Comparison of ENCODE assay signal across 8 cellular contexts in genomic region chr7:30062587-30062986, GRCh38. TPM values are rescaled to one million over a fixed set of nuclear protein-coding genes. Genes with fewer than 3 reads are reported as not detected.
A peak's percentile ranks its signal among the peaks of the same experiment; 100 is the strongest.
DNase-seq lines count a peak whose midpoint lies in the region; ATAC-seq, FAIRE-seq and TF ChIP-seq lines count a peak whose summit lies in the region.

No MANE protein-coding gene starts in this region.

- H3K4me3 ChIP-seq in retinal pigment epithelial cell (ENCODE audit: low read length): no peak overlapping the region

- FAIRE-seq in TTC549 (lab: Jason Lieb, UNC): peak; percentile 85

- TF ChIP-seq CTCF in AG09319 (IDR thresholded peaks at IDR 0.05; ENCODE audit: low read depth, low read length): peak; percentile 66
- TF ChIP-seq CTCF in retinal pigment epithelial cell (conservative IDR thresholded peaks at IDR 0.05; ENCODE audit: low read depth, low read length): peak; percentile 77

- ATAC-seq in GM18502 (IDR thresholded peaks at IDR 0.05; ENCODE audit: poor library complexity, unreplicated experiment) (peak; percentile 70), HG03439 (IDR thresholded peaks at IDR 0.05; ENCODE audit: unreplicated experiment) (no peak), HG02870 (IDR thresholded peaks at IDR 0.05; ENCODE audit: unreplicated experiment) (no peak)

- peak; percentile 20 for DNase-seq in AG09319 (ENCODE audit: extremely low read depth, low read depth)
- peak; percentile 24 for DNase-seq in LoVo (ENCODE audit: low spot score)
- peak; percentile 31 for DNase-seq in glomerular endothelial cell (ENCODE audit: extremely low read depth, low read depth, low spot score)
- no peak for DNase-seq in retinal pigment epithelial cell (ENCODE audit: low read depth)

RNA-seq across cellular contexts. Expression of gene PLEKHA8, which starts 34.4 kb away (rescaled TPM):
- total RNA-seq in glomerular endothelial cell: 13.3 and 16.3 TPM in 2 replicates

RNA-seq across cellular contexts. Expression of gene FKBP14, which starts 36.1 kb away (rescaled TPM):
- 22.1 TPM in 2 replicates for total RNA-seq in glomerular endothelial cell
